8 cellular contexts compared by ENCODE assay signal in genomic region chr17:36089888-36090836, GRCh38. TPM values are rescaled to one million over a fixed set of nuclear protein-coding genes. Genes with fewer than 3 reads are reported as not detected.
DNase-seq lines count a peak whose midpoint lies in the region; ATAC-seq and TF ChIP-seq lines count a peak whose summit lies in the region.

TSS of gene CCL3 (minus strand) at chr17:36090143. CDS start at chr17:36090058, 85 bp downstream.

- WGBS in spleen, 5 donors = 25 to 47% (median 37%) methylated on average over 9 of the region's 9 CpGs
- WGBS in esophagus squamous epithelium, 2 donors = 47 to 59% methylated on average over 6 to 9 of the region's 9 CpGs

- H3K27ac ChIP-seq in spleen = peak within 1 kb of the TSS in 7 of 8 donors; percentile 51 to 89 (median 73)
- H3K27ac ChIP-seq in esophagus squamous epithelium = peak within 1 kb of the TSS in 1 of 4 donors; percentile 29
- H3K27ac ChIP-seq in effector memory CD4-positive, alpha-beta T cell (ENCODE audit: insufficient read depth, low read length, poor library complexity, severe bottlenecking) = no peak within 1 kb of the TSS

- H3K27me3 ChIP-seq in spleen (replicated peaks in 1 of 7) (no peaks in the 10 kb centered on the region), esophagus squamous epithelium (peaks cover 0 to 27% (median 0%) of the 10 kb centered on the region in 4 donors)
- H3K27me3 ChIP-seq in effector memory CD4-positive, alpha-beta T cell (replicated peaks; ENCODE audit: control insufficient read depth, insufficient read depth, low read length, poor library complexity, severe bottlenecking) = peaks cover 3% of the 10 kb centered on the region

- H3K4me1 Mint-ChIP-seq in activated T-cell treated with anti-CD3 and anti-CD28 coated beads, Interleukin-2, amount 50 U/mL, for 72 hours (ENCODE audit: low read depth) = peaks cover 52% of the 10 kb centered on the region

- DNase-seq in GM10266 (ENCODE audit: extremely low spot score) (peak; percentile 38), spleen (peak; percentile 78), NCI-H2171 treated with DMSO at 0.1 percent for 48 hours (lab: John Stamatoyannopoulos, UW) (no peak), esophagus squamous epithelium (lab: John Stamatoyannopoulos, UW) (no peak)
- peak; percentile 61 to 62 for DNase-seq in activated T-cell treated with anti-CD3 and anti-CD28 coated beads, Interleukin-2, amount 50 U/mL, for 72 hours
- DNase-seq in effector memory CD4-positive, alpha-beta T cell = no peak

- ATAC-seq in GM19468 (IDR thresholded peaks at IDR 0.05; ENCODE audit: extremely low read depth, unreplicated experiment) = peak; percentile 68
- peak; percentile 70 for ATAC-seq in HG03442 (IDR thresholded peaks at IDR 0.05; ENCODE audit: unreplicated experiment)
- ATAC-seq in activated T-cell treated with anti-CD3 and anti-CD28 coated beads, Interleukin-2, amount 50 U/mL, for 72 hours (replicated peaks in 1 of 2) = peak; percentile 79 to 80

- H3K4me3 ChIP-seq in spleen = peak within 1 kb of the TSS in 4 of 8 donors; percentile 15 to 59 (median 26)
- H3K4me3 ChIP-seq in esophagus squamous epithelium = no peak within 1 kb of the TSS
- no peak within 1 kb of the TSS for H3K4me3 ChIP-seq in effector memory CD4-positive, alpha-beta T cell (ENCODE audit: insufficient read depth, low read depth, low read length, poor library complexity, severe bottlenecking)

- peak within 1 kb of the TSS; percentile 55 to 70 for H3K4me3 Mint-ChIP-seq in activated T-cell treated with anti-CD3 and anti-CD28 coated beads, Interleukin-2, amount 50 U/mL, for 72 hours

- H3K36me3 ChIP-seq in spleen (no peaks in the 10 kb centered on the region), esophagus squamous epithelium (no peaks in the 10 kb centered on the region)
- no peaks in the 10 kb centered on the region for H3K36me3 ChIP-seq in effector memory CD4-positive, alpha-beta T cell (ENCODE audit: control insufficient read depth, insufficient read depth, low read length)

- intact Hi-C loops in spleen (cut with DNase I; ENCODE audit: low total_unique reads) (no loop called here), esophagus squamous epithelium (cut with DNase I) (no loop called here)

- peak within 1 kb of the TSS; percentile 96 for H3K27ac Mint-ChIP-seq in activated T-cell treated with anti-CD3 and anti-CD28 coated beads, Interleukin-2, amount 50 U/mL, for 72 hours

- TF ChIP-seq CTCF in GM10266 (IDR thresholded peaks at IDR 0.05; ENCODE audit: control insufficient read depth, insufficient read depth, low read depth, missing control alignments) (no peak), spleen (IDR thresholded peaks at IDR 0.05 in 8 of 11, conservative IDR thresholded peaks at IDR 0.05 in 3 of 11) (no peak), esophagus squamous epithelium (IDR thresholded peaks at IDR 0.05) (no peak)

- H3K4me1 ChIP-seq in spleen (peaks cover 10 to 88% (median 51%) of the 10 kb centered on the region in 6 donors), esophagus squamous epithelium (peaks cover 0 to 5% (median 0%) of the 10 kb centered on the region in 3 donors)
- H3K4me1 ChIP-seq in effector memory CD4-positive, alpha-beta T cell (ENCODE audit: control insufficient read depth, insufficient read depth, low read length, poor library complexity, severe bottlenecking) = no peaks in the 10 kb centered on the region

- no peaks in the 10 kb centered on the region for H3K9me3 Mint-ChIP-seq in activated T-cell treated with anti-CD3 and anti-CD28 coated beads, Interleukin-2, amount 50 U/mL, for 72 hours

- H3K27me3 Mint-ChIP-seq in activated T-cell treated with anti-CD3 and anti-CD28 coated beads, Interleukin-2, amount 50 U/mL, for 72 hours (ENCODE audit: low read depth) = peaks cover 38% of the 10 kb centered on the region

- H3K36me3 Mint-ChIP-seq in activated T-cell treated with anti-CD3 and anti-CD28 coated beads, Interleukin-2, amount 50 U/mL, for 72 hours (ENCODE audit: insufficient read depth in 2 of 2) = no peaks in the 10 kb centered on the region

- H3K9me3 ChIP-seq in spleen (no peaks in the 10 kb centered on the region), esophagus squamous epithelium (no peaks in the 10 kb centered on the region)
- H3K9me3 ChIP-seq in effector memory CD4-positive, alpha-beta T cell (ENCODE audit: control insufficient read depth, low read length) = no peaks in the 10 kb centered on the region

- TF ChIP-seq POLR2A in spleen (IDR thresholded peaks at IDR 0.05) (peak in 2 of 3 donors; percentile 14 to 34), esophagus squamous epithelium (IDR thresholded peaks at IDR 0.05) (no peak)

RNA-seq across cellular contexts. Expression of gene CCL3, which starts in this region (rescaled TPM):
- 100 to 1,000 TPM in 1 of 2 donors, 10 to 100 TPM in 1; 79.6 to 336 TPM for total RNA-seq in activated T-cell treated with anti-CD3 and anti-CD28 coated beads, Interleukin-2, amount 50 U/mL, for 72 hours
- total RNA-seq in spleen (10 to 100 TPM; 10.7 to 85.9 (median 23.3) TPM), esophagus squamous epithelium (under 1 TPM in 1 of 4 donors, not detected in 3; 0.68 TPM)
- 10 to 100 TPM; 11.7 to 41.5 (median 17.6) TPM for polyA plus RNA-seq in spleen

Comparison
In these comparisons a context has a peak if more than half of its experiments do, and no peak if none do; other contexts are left out.
1. RNA of gene CCL3 (total RNA-seq): 79.6 to 336 TPM in activated T-cell treated with anti-CD3 and anti-CD28 coated beads, Interleukin-2, amount 50 U/mL, for 72 hours and 10.7 to 85.9 TPM in spleen; 0.68 TPM in esophagus squamous epithelium; every median in the first group is over 4 times any median in the second.
2. DNase-seq: peak in GM10266 (single experiment), activated T-cell treated with anti-CD3 and anti-CD28 coated beads, Interleukin-2, amount 50 U/mL, for 72 hours (2 of 2) and spleen (single experiment); none in NCI-H2171 treated with DMSO at 0.1 percent for 48 hours (single experiment), esophagus squamous epithelium (single experiment) and effector memory CD4-positive, alpha-beta T cell (0 of 3).
3. POLR2A ChIP-seq: peak in spleen (2 of 3); none in esophagus squamous epithelium (0 of 4).
4. Peak in every context shown above with its lines, with median percentiles within 50 percentile points of each other: ATAC-seq.